27 cellular contexts compared by ENCODE assay signal in the genomic region with DNA sequence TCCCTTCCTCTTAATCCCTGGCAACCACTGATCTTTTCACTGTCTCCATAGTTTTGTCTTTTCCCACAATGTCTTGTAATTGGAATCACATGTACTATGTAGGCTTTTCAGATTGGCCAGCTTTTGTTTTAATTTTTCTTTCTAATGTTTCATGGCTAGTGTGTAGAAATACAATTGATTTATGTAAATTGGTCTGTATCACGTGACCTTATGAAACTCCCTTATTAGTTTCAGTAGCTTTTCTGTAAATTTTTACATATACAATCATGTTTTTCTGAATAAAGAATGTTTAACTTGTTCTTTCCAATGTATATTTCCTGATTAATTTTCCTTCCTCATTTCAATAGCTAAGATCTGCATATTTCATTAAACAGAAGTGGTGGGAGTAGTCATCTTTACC.
"Had no signal": no experiment of that assay in that cellular context is flagged by ENCODE, and none has a peak within 500 bp of the region (broad histone marks: within the 10 kb centered on the region; RNA-seq: fewer than 3 reads in every experiment).

No MANE protein-coding gene starts in this region.

- H3K9me3 ChIP-seq: ovary, sigmoid colon, thoracic aorta, thyroid gland, upper lobe of left lung, vagina had no signal

- H3K79me2 ChIP-seq: parathyroid adenoma had no signal

- H2AFZ ChIP-seq: parathyroid adenoma had no signal

- ATAC-seq: naive thymus-derived CD8-positive, alpha-beta T cell; natural killer cell treated with Interleukin-12 subunit alpha and Interleukin-12 subunit beta and Interleukin-15 and Interleukin-18, amount 100 ng/mL, for 72 hours; psoas muscle; right cardiac atrium; stimulated activated effector memory CD8-positive, alpha-beta T cell treated with anti-CD3 and anti-CD28 coated beads, Interleukin-12 subunit alpha, Interleukin-12 subunit beta, amount 100 ng/mL, for 72 hours; stimulated activated naive B cell treated with anti-CD40 and anti-IgM and Interleukin-4, amounts not matched to agents 10 μg/mL and 1 μg/mL and 100 μg/mL, for 72 hours had no signal

- FAIRE-seq: urothelium cell line had no signal

- DNase-seq: naive B cell; naive thymus-derived CD8-positive, alpha-beta T cell; nephron progenitor cell; occipital lobe; ovary; posterior cingulate gyrus; psoas muscle; right cardiac atrium; sigmoid colon; small intestine; stimulated activated CD4-positive, alpha-beta T cell treated with anti-CD3 and anti-CD28 coated beads, Interleukin-15, amount 100 ng/mL, for 24 hours; stimulated activated CD4-positive, alpha-beta T cell treated with anti-CD3 and anti-CD28 coated beads, Interleukin-2, amount 100 ng/mL, for 24 hours; stimulated activated CD4-positive, alpha-beta T cell treated with anti-CD3 and anti-CD28 coated beads, Interleukin-2, amount 100 ng/mL, for 48 hours; stimulated activated CD4-positive, alpha-beta T cell treated with anti-CD3 and anti-CD28 coated beads, Interleukin-4, amount 100 ng/mL, for 24 hours; stimulated activated naive B cell treated with anti-CD40 and anti-IgM and Interleukin-4, amounts not matched to agents 10 μg/mL and 1 μg/mL and 100 μg/mL, for 72 hours; stimulated activated naive CD4-positive, alpha-beta T cell treated with Interleukin-2 at 50 U/mL for 16 hours; stomach; thyroid gland; trophoblast cell; upper lobe of left lung had no signal

- H3K4me3 ChIP-seq: ovary, psoas muscle, sigmoid colon, stomach, thoracic aorta, thyroid gland, tibial nerve, upper lobe of left lung, vagina had no signal

- H3K36me3 ChIP-seq: ovary, sigmoid colon, stomach, thoracic aorta, thyroid gland, tibial nerve, upper lobe of left lung, vagina had no signal

- H3K27ac ChIP-seq: ovary, parathyroid adenoma, psoas muscle, sigmoid colon, stomach, thoracic aorta, thyroid gland, tibial nerve, upper lobe of left lung, vagina had no signal

- H3K9ac ChIP-seq: parathyroid adenoma had no signal

- H3K4me1 ChIP-seq: parathyroid adenoma, psoas muscle, sigmoid colon, stomach, thyroid gland, tibial nerve, upper lobe of left lung, vagina had no signal

- H3K27me3 ChIP-seq: sigmoid colon, stomach, thyroid gland, tibial nerve, upper lobe of left lung, vagina had no signal
